ENCODE assay signal across 1 cellular context in the genomic region with DNA sequence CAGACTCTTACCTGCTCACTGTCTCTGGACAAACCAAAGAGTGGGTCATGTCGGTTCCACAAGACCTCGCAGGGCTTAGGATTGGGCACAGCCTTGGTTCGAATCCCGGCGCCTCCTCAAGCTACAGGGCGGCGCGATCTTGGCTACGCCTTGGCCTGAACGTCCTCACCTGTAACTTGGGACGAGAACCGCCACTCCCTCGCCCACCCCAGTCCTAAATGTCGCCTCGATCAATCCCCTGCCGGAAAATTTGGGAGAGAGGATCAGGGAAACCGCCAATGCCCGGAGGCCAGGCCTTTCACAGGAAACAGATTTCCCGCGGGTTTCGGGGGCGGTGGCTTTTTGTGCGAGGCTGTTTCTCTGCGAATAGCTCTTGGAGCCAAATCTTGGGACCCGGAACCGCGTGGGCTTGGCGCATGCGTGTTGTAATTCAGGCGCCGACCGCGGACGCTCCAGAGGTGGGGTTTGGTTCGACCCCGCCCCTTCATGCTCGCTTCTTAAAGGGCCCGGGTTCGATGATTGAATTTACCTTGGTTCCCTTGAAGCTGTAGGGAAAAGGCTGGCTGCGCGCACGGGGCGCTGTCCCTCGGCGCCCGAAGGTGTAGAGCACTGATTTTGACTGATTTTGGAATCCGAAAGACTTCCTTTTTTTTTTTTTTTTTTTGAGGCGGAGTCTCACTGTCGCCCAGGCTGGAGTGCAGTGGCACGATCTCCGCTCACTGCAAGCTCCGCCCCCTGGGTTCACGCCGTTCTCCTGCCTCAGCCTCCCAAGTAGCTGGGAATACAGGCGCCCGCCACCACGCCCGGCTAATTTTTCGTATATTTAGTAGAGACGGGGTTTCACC.
TF ChIP-seq lines count a peak whose summit lies in the region.

Gene NR2C2AP, minus strand, starts transcription at position 403 of the 845 bp plus-strand sequence. Its CDS starts 354 bp downstream, at position 49.

TF ChIP-seq in HEK293, 187 proteins besides CTCF, POLR2A, EP300 and RAD21 (continues in another document):
- TF ChIP-seq, protein P1, sequence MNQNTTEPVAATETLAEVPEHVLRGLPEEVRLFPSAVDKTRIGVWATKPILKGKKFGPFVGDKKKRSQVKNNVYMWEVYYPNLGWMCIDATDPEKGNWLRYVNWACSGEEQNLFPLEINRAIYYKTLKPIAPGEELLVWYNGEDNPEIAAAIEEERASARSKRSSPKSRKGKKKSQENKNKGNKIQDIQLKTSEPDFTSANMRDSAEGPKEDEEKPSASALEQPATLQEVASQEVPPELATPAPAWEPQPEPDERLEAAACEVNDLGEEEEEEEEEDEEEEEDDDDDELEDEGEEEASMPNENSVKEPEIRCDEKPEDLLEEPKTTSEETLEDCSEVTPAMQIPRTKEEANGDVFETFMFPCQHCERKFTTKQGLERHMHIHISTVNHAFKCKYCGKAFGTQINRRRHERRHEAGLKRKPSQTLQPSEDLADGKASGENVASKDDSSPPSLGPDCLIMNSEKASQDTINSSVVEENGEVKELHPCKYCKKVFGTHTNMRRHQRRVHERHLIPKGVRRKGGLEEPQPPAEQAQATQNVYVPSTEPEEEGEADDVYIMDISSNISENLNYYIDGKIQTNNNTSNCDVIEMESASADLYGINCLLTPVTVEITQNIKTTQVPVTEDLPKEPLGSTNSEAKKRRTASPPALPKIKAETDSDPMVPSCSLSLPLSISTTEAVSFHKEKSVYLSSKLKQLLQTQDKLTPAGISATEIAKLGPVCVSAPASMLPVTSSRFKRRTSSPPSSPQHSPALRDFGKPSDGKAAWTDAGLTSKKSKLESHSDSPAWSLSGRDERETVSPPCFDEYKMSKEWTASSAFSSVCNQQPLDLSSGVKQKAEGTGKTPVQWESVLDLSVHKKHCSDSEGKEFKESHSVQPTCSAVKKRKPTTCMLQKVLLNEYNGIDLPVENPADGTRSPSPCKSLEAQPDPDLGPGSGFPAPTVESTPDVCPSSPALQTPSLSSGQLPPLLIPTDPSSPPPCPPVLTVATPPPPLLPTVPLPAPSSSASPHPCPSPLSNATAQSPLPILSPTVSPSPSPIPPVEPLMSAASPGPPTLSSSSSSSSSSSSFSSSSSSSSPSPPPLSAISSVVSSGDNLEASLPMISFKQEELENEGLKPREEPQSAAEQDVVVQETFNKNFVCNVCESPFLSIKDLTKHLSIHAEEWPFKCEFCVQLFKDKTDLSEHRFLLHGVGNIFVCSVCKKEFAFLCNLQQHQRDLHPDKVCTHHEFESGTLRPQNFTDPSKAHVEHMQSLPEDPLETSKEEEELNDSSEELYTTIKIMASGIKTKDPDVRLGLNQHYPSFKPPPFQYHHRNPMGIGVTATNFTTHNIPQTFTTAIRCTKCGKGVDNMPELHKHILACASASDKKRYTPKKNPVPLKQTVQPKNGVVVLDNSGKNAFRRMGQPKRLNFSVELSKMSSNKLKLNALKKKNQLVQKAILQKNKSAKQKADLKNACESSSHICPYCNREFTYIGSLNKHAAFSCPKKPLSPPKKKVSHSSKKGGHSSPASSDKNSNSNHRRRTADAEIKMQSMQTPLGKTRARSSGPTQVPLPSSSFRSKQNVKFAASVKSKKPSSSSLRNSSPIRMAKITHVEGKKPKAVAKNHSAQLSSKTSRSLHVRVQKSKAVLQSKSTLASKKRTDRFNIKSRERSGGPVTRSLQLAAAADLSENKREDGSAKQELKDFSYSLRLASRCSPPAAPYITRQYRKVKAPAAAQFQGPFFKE (tag by site-specific recombination; IDR thresholded peaks at IDR 0.05; ENCODE audit: borderline replicate concordance) = no peak
- TF ChIP-seq GFI1B (tag by site-specific recombination; IDR thresholded peaks at IDR 0.05) = no peak
- no peak for TF ChIP-seq ZNF776 (tag by site-specific recombination; IDR thresholded peaks at IDR 0.05; ENCODE audit: borderline replicate concordance)
- TF ChIP-seq ZNF704 (tag by site-specific recombination; IDR thresholded peaks at IDR 0.05) = no peak
- no peak for TF ChIP-seq ZNF600 (tag by site-specific recombination; IDR thresholded peaks at IDR 0.05)
- TF ChIP-seq ZFP69B (tag by site-specific recombination; IDR thresholded peaks at IDR 0.05) = peak; percentile 44; the same call in 1 of the 2 replicates
- TF ChIP-seq ZNF133 (tag by site-specific recombination; IDR thresholded peaks at IDR 0.05) = no peak
- no peak for TF ChIP-seq ZNF138 (tag by site-specific recombination; IDR thresholded peaks at IDR 0.05; ENCODE audit: borderline replicate concordance)
- TF ChIP-seq, protein P2, sequence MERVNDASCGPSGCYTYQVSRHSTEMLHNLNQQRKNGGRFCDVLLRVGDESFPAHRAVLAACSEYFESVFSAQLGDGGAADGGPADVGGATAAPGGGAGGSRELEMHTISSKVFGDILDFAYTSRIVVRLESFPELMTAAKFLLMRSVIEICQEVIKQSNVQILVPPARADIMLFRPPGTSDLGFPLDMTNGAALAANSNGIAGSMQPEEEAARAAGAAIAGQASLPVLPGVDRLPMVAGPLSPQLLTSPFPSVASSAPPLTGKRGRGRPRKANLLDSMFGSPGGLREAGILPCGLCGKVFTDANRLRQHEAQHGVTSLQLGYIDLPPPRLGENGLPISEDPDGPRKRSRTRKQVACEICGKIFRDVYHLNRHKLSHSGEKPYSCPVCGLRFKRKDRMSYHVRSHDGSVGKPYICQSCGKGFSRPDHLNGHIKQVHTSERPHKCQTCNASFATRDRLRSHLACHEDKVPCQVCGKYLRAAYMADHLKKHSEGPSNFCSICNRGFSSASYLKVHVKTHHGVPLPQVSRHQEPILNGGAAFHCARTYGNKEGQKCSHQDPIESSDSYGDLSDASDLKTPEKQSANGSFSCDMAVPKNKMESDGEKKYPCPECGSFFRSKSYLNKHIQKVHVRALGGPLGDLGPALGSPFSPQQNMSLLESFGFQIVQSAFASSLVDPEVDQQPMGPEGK (tag by site-specific recombination; IDR thresholded peaks at IDR 0.05) = peak; percentile 41; the same call in 1 of the 2 replicates
- TF ChIP-seq ZNF280C (tag by site-specific recombination; IDR thresholded peaks at IDR 0.05) = no peak
- TF ChIP-seq ZNF548 (tag by site-specific recombination; IDR thresholded peaks at IDR 0.05) = no peak
- TF ChIP-seq, protein P3, sequence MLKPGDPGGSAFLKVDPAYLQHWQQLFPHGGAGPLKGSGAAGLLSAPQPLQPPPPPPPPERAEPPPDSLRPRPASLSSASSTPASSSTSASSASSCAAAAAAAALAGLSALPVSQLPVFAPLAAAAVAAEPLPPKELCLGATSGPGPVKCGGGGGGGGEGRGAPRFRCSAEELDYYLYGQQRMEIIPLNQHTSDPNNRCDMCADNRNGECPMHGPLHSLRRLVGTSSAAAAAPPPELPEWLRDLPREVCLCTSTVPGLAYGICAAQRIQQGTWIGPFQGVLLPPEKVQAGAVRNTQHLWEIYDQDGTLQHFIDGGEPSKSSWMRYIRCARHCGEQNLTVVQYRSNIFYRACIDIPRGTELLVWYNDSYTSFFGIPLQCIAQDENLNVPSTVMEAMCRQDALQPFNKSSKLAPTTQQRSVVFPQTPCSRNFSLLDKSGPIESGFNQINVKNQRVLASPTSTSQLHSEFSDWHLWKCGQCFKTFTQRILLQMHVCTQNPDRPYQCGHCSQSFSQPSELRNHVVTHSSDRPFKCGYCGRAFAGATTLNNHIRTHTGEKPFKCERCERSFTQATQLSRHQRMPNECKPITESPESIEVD (tag by site-specific recombination; IDR thresholded peaks at IDR 0.05) = no peak
- TF ChIP-seq ZNF664 (tag by site-specific recombination; IDR thresholded peaks at IDR 0.05) = no peak
- peak; percentile 20 for TF ChIP-seq ZBTB17 (tag by site-specific recombination; IDR thresholded peaks at IDR 0.05)
- TF ChIP-seq ZBTB48 (tag by site-specific recombination; IDR thresholded peaks at IDR 0.05) = no peak
- 0 out of 2 replicates have a peak, but pooled peaks have one; percentile 29 for TF ChIP-seq ZNF561 (tag by site-specific recombination; IDR thresholded peaks at IDR 0.05; ENCODE audit: borderline replicate concordance)
- TF ChIP-seq ZNF692 (tag by site-specific recombination; IDR thresholded peaks at IDR 0.05) = peak; percentile 22; the same call in 1 of the 2 replicates
- TF ChIP-seq ZNF248 (tag by site-specific recombination; IDR thresholded peaks at IDR 0.05) = no peak
- peak; percentile 38 for TF ChIP-seq KLF1 (tag by site-specific recombination; IDR thresholded peaks at IDR 0.05)
- TF ChIP-seq SP2 (tag by site-specific recombination; IDR thresholded peaks at IDR 0.05) = peak; percentile 86
- TF ChIP-seq ZBTB21 (tag by site-specific recombination; IDR thresholded peaks at IDR 0.05) = no peak
- TF ChIP-seq ZNF211 (tag by site-specific recombination; IDR thresholded peaks at IDR 0.05; ENCODE audit: low read depth) = no peak
- 0 out of 2 replicates have a peak, but pooled peaks have one; percentile 61 for TF ChIP-seq ZNF660 (tag by site-specific recombination; IDR thresholded peaks at IDR 0.05)
- TF ChIP-seq ZNF350 (tag by site-specific recombination; IDR thresholded peaks at IDR 0.05) = peak; percentile 92
- TF ChIP-seq ZBTB8A (tag by site-specific recombination; IDR thresholded peaks at IDR 0.05) = peak; percentile 40; the same call in 1 of the 2 replicates
- TF ChIP-seq, protein P4, sequence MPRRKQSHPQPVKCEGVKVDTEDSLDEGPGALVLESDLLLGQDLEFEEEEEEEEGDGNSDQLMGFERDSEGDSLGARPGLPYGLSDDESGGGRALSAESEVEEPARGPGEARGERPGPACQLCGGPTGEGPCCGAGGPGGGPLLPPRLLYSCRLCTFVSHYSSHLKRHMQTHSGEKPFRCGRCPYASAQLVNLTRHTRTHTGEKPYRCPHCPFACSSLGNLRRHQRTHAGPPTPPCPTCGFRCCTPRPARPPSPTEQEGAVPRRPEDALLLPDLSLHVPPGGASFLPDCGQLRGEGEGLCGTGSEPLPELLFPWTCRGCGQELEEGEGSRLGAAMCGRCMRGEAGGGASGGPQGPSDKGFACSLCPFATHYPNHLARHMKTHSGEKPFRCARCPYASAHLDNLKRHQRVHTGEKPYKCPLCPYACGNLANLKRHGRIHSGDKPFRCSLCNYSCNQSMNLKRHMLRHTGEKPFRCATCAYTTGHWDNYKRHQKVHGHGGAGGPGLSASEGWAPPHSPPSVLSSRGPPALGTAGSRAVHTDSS (tag by site-specific recombination; IDR thresholded peaks at IDR 0.05) = no peak
- TF ChIP-seq ZNF335 (tag by site-specific recombination; conservative IDR thresholded peaks at IDR 0.05) = peak; percentile 80
- no peak for TF ChIP-seq ZSCAN18 (tag by site-specific recombination; IDR thresholded peaks at IDR 0.05)
- no peak for TF ChIP-seq HOXD13 (CRISPR knock-in tag; IDR thresholded peaks at IDR 0.05; ENCODE audit: borderline replicate concordance)
- TF ChIP-seq ZNF302 (tag by site-specific recombination; IDR thresholded peaks at IDR 0.05; ENCODE audit: low read depth) = no peak
- peak; percentile 65 for TF ChIP-seq SP3 (tag by site-specific recombination; IDR thresholded peaks at IDR 0.05)
- TF ChIP-seq MYNN (tag by site-specific recombination; IDR thresholded peaks at IDR 0.05; ENCODE audit: borderline replicate concordance) = no peak
